ENCODE assay signal across 1 cellular context in the genomic region with DNA sequence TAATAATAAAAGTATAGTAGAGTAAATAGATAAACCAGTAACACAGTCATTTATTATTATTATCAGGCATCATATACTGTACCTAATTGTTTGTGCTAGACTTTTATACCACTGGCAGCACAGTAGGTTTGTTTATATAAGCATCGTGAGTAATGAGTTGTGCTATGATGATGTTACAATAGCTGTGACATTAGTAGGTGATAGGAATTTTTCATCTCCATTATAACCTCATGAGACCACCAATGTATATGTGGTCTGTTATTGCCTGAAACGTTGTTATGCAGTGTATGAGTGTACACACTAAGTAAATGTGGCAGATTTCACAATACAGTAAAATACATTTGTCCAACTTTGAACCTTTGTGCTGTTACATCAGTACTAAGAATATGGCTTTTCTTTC.
TF ChIP-seq lines count a peak whose summit lies in the region.

No MANE protein-coding gene starts in this region.

TF ChIP-seq in IMR-90, 13 proteins besides CTCF, POLR2A, EP300 and RAD21 (continued from another document):
- TF ChIP-seq, protein P1, sequence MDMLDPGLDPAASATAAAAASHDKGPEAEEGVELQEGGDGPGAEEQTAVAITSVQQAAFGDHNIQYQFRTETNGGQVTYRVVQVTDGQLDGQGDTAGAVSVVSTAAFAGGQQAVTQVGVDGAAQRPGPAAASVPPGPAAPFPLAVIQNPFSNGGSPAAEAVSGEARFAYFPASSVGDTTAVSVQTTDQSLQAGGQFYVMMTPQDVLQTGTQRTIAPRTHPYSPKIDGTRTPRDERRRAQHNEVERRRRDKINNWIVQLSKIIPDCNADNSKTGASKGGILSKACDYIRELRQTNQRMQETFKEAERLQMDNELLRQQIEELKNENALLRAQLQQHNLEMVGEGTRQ (IDR thresholded peaks at IDR 0.05; ENCODE audit: low read depth, low read length): no peak
- TF ChIP-seq MXI1 (IDR thresholded peaks at IDR 0.05; ENCODE audit: borderline replicate concordance, low read depth, low read length) (no peak), CHD1 (IDR thresholded peaks at IDR 0.05; ENCODE audit: low read depth, low read length) (no peak)
- TF ChIP-seq, protein P2, sequence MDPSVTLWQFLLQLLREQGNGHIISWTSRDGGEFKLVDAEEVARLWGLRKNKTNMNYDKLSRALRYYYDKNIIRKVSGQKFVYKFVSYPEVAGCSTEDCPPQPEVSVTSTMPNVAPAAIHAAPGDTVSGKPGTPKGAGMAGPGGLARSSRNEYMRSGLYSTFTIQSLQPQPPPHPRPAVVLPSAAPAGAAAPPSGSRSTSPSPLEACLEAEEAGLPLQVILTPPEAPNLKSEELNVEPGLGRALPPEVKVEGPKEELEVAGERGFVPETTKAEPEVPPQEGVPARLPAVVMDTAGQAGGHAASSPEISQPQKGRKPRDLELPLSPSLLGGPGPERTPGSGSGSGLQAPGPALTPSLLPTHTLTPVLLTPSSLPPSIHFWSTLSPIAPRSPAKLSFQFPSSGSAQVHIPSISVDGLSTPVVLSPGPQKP (IDR thresholded peaks at IDR 0.05; ENCODE audit: borderline replicate concordance, low read depth, low read length): no peak
